19 cellular contexts compared by ENCODE assay signal in genomic region chr2:215974700-215975429, GRCh38. TPM values are rescaled to one million over a fixed set of nuclear protein-coding genes. Genes with fewer than 3 reads are reported as not detected.
DNase-seq lines count a peak whose midpoint lies in the region; TF ChIP-seq lines count a peak whose summit lies in the region.
"Had no signal": no experiment of that assay in that cellular context is flagged by ENCODE, and none has a peak within 500 bp of the region (broad histone marks: within the 10 kb centered on the region; RNA-seq: fewer than 3 reads in every experiment).

No MANE protein-coding gene starts in this region.

- H3K23ac ChIP-seq in mesenchymal stem cell (ENCODE audit: low read length in 2 of 2): no peak overlapping the region

- H2AFZ ChIP-seq in mammary epithelial cell (ENCODE audit: low read depth, low read length): no peak overlapping the region
- no peak overlapping the region for H2AFZ ChIP-seq in mesenchymal stem cell (ENCODE audit: low read depth, low read length)
- H2AFZ ChIP-seq: GM23248 had no signal

- no peak overlapping the region for H2BK15ac ChIP-seq in mesenchymal stem cell (ENCODE audit: low read depth, poor library complexity, severe bottlenecking)

- TF ChIP-seq POLR2A in breast epithelium (IDR thresholded peaks at IDR 0.05): no peak

- H3K9ac ChIP-seq in mammary epithelial cell (ENCODE audit: insufficient read depth, low read length): no peak overlapping the region
- H3K9ac ChIP-seq in mesenchymal stem cell (ENCODE audit: low read length): peak overlapping the region; percentile 35
- H3K9ac ChIP-seq: GM23248 had no signal

- no peaks in the 10 kb centered on the region for H3K9me3 Mint-ChIP-seq in immature natural killer cell

- no peak overlapping the region for H3K14ac ChIP-seq in mesenchymal stem cell (ENCODE audit: low read length in 2 of 2)

- H3K4me3 ChIP-seq in breast epithelium: no peak overlapping the region
- no peak overlapping the region for H3K4me3 ChIP-seq in mammary epithelial cell (replicated peaks in 1 of 3; ENCODE audit: insufficient read depth in 1 of 3, low read depth in 2 of 3, low read length in 3 of 3)
- H3K4me3 ChIP-seq in choroid plexus epithelial cell (ENCODE audit: low read depth, low read length): no peak overlapping the region
- peak overlapping the region in 1 of 2 experiments; percentile 39 for H3K4me3 ChIP-seq in mesenchymal stem cell (ENCODE audit: insufficient read depth in 1 of 2, low read depth in 1 of 2, low read length in 2 of 2)
- H3K4me3 ChIP-seq in effector memory CD4-positive, alpha-beta T cell (ENCODE audit: insufficient read depth, low read depth, low read length, poor library complexity, severe bottlenecking): no peak overlapping the region
- no peak overlapping the region for H3K4me3 ChIP-seq in dorsolateral prefrontal cortex
- H3K4me3 ChIP-seq: GM12878, GM23248, Peyer's patch had no signal

- peaks cover 0 to 8% of the 10 kb centered on the region in 2 donors for H3K4me1 ChIP-seq in breast epithelium
- H3K4me1 ChIP-seq in mammary epithelial cell (ENCODE audit: insufficient read depth, low read length): peaks cover 16% of the 10 kb centered on the region
- peaks cover 2% of the 10 kb centered on the region for H3K4me1 ChIP-seq in mesenchymal stem cell (ENCODE audit: control insufficient read depth, insufficient read depth, low read depth, low read length)
- no peaks in the 10 kb centered on the region for H3K4me1 ChIP-seq in effector memory CD4-positive, alpha-beta T cell (ENCODE audit: control insufficient read depth, insufficient read depth, low read length, poor library complexity, severe bottlenecking)
- H3K4me1 ChIP-seq: Caco-2 had no signal

- no peak overlapping the region for H3K4me3 Mint-ChIP-seq in immature natural killer cell
- H3K4me3 Mint-ChIP-seq: B cell; CD4-positive, CD25-positive, alpha-beta regulatory T cell had no signal

- H3K9me3 ChIP-seq in breast epithelium (no peaks in the 10 kb centered on the region), mammary epithelial cell (replicated peaks; ENCODE audit: insufficient read depth, low read length) (no peaks in the 10 kb centered on the region), mesenchymal stem cell (ENCODE audit: control insufficient read depth, low read length) (no peaks in the 10 kb centered on the region)
- H3K9me3 ChIP-seq in effector memory CD4-positive, alpha-beta T cell (ENCODE audit: control insufficient read depth, low read length): no peaks in the 10 kb centered on the region
- H3K9me3 ChIP-seq: Caco-2, Peyer's patch had no signal

- in situ Hi-C loops in mammary epithelial cell (cut with MboI; ENCODE audit: low sequenced_read_pairs in 2 of 2): no loop called here

- H3K79me2 ChIP-seq in mammary epithelial cell (ENCODE audit: insufficient read depth, low read length): peaks cover 50% of the 10 kb centered on the region

- dilution Hi-C loops in mammary epithelial cell (cut with HindIII; ENCODE audit: low sequenced_read_pairs): no loop called here

- no peak overlapping the region for H3K18ac ChIP-seq in mesenchymal stem cell (ENCODE audit: low read depth in 1 of 2, low read length in 2 of 2)

- H3K27ac Mint-ChIP-seq in immature natural killer cell: peak overlapping the region in 2 of 6 donors; percentile 32 to 80
- H3K27ac Mint-ChIP-seq: B cell had no signal

- H3K79me1 ChIP-seq in mesenchymal stem cell (replicated peaks; ENCODE audit: low read length, poor library complexity, severe bottlenecking): no peaks in the 10 kb centered on the region

- no peak overlapping the region for H2BK120ac ChIP-seq in mesenchymal stem cell (ENCODE audit: low read depth, low read length)

- H4K20me1 ChIP-seq in mammary epithelial cell (ENCODE audit: insufficient read depth, low read length): no peaks in the 10 kb centered on the region

- TF ChIP-seq CTCF in breast epithelium (IDR thresholded peaks at IDR 0.05) (no peak), mammary epithelial cell (conservative IDR thresholded peaks at IDR 0.05 in 1 of 2, IDR thresholded peaks at IDR 0.05 in 1 of 2; ENCODE audit: extremely low read depth in 1 of 2, insufficient read depth in 1 of 2, low read depth in 1 of 2, low read length in 2 of 2) (no peak), choroid plexus epithelial cell (conservative IDR thresholded peaks at IDR 0.05; ENCODE audit: low read depth, low read length) (no peak), dorsolateral prefrontal cortex (IDR thresholded peaks at IDR 0.05 in 54 of 56, conservative IDR thresholded peaks at IDR 0.05 in 2 of 56; ENCODE audit: low read depth in 1 of 56, partially characterized antibody in 56 of 56) (no peak)

- H3K36me3 Mint-ChIP-seq in immature natural killer cell: peaks cover 10 to 21% (median 18%) of the 10 kb centered on the region in 3 donors

- H4K91ac ChIP-seq in mesenchymal stem cell (ENCODE audit: low read length): no peak overlapping the region

- CTCF ChIA-PET in mammary epithelial cell (lab: Charles Lee; ENCODE audit: low non-redundant PET): no interaction called here

- WGBS in mammary epithelial cell (ENCODE audit: low coverage, missing lambda C conversion rate): 98% methylated on average over 2 of the region's 2 CpGs
- WGBS in mesenchymal stem cell: 85% methylated on average over 1 of the region's 2 CpGs

- H2BK12ac ChIP-seq in mesenchymal stem cell (ENCODE audit: low read length in 2 of 2): no peak overlapping the region

- DNase-seq in breast epithelium (ENCODE audit: low spot score in 2 of 2) (no peak), mammary epithelial cell (no peak), choroid plexus epithelial cell (ENCODE audit: low read depth) (peak; percentile 6), mesenchymal stem cell (no peak), cortex of kidney (lab: John Stamatoyannopoulos, UW) (no peak), immature natural killer cell (no peak), dorsolateral prefrontal cortex (no peak)
- DNase-seq in effector memory CD4-positive, alpha-beta T cell: no peak
- DNase-seq: CD4-positive, CD25-positive, alpha-beta regulatory T cell; KBM-7; NCI-H1105; NCI-H1694; NCI-H2081 treated with DMSO at 0.1 percent for 48 hours had no signal

- H4K8ac ChIP-seq in mesenchymal stem cell (ENCODE audit: low read length): no peak overlapping the region

- intact Hi-C loops in breast epithelium (cut with DNase I; ENCODE audit: low total_unique reads) (no loop called here), mammary epithelial cell (cut with micrococcal nuclease) (loop anchor here (2.0 kb wide), 1 partner anchor 38 kb away; the partner anchor contains the start of gene MREG), dorsolateral prefrontal cortex (cut with DNase I) (no loop called here)

- H3K4ac ChIP-seq in mesenchymal stem cell (ENCODE audit: low read depth in 1 of 2, low read length in 2 of 2): no peak overlapping the region

- no peak overlapping the region for H2BK5ac ChIP-seq in mesenchymal stem cell (ENCODE audit: low read depth, low read length, poor library complexity, severe bottlenecking)

- BruUV-seq in mammary epithelial cell (replicated peaks; lab: Mats Ljungman, UMichigan): no TSS peak

- H3K27me3 ChIP-seq in breast epithelium: no peaks in the 10 kb centered on the region
- no peaks in the 10 kb centered on the region for H3K27me3 ChIP-seq in mammary epithelial cell (ENCODE audit: insufficient read depth, low read length)
- peaks cover 0 to 23% of the 10 kb centered on the region in 2 experiments for H3K27me3 ChIP-seq in mesenchymal stem cell (ENCODE audit: control insufficient read depth in 1 of 2, insufficient read depth in 1 of 2, low read length in 2 of 2)
- no peaks in the 10 kb centered on the region for H3K27me3 ChIP-seq in effector memory CD4-positive, alpha-beta T cell (replicated peaks; ENCODE audit: control insufficient read depth, insufficient read depth, low read length, poor library complexity, severe bottlenecking)
- no peaks in the 10 kb centered on the region for H3K27me3 ChIP-seq in dorsolateral prefrontal cortex
- H3K27me3 ChIP-seq: Peyer's patch had no signal

- H3K4me2 ChIP-seq in mammary epithelial cell (ENCODE audit: insufficient read depth, low read depth, low read length) (no peak overlapping the region), mesenchymal stem cell (ENCODE audit: low read length, poor library complexity, severe bottlenecking) (no peak overlapping the region)

- no peaks in the 10 kb centered on the region for H3K36me3 ChIP-seq in breast epithelium
- no peaks in the 10 kb centered on the region for H3K36me3 ChIP-seq in mammary epithelial cell (ENCODE audit: insufficient read depth, low read length)
- no peaks in the 10 kb centered on the region for H3K36me3 ChIP-seq in mesenchymal stem cell (ENCODE audit: control insufficient read depth in 1 of 2, insufficient read depth in 2 of 2, low read depth in 1 of 2, low read length in 2 of 2)
- H3K36me3 ChIP-seq in effector memory CD4-positive, alpha-beta T cell (ENCODE audit: control insufficient read depth, insufficient read depth, low read length): no peaks in the 10 kb centered on the region
- H3K36me3 ChIP-seq: Peyer's patch had no signal

- H3K27me3 Mint-ChIP-seq in immature natural killer cell (ENCODE audit: low read depth in 3 of 3): no peaks in the 10 kb centered on the region
- H3K27me3 Mint-ChIP-seq: B cell; CD4-positive, CD25-positive, alpha-beta regulatory T cell had no signal

- no peak overlapping the region for H2AK5ac ChIP-seq in mesenchymal stem cell (ENCODE audit: low read length, severe bottlenecking)

- H3K4me1 Mint-ChIP-seq in immature natural killer cell: peaks cover 15 to 30% of the 10 kb centered on the region in 2 donors

- H3K27ac ChIP-seq in breast epithelium: peak overlapping the region; percentile 84 to 86
- H3K27ac ChIP-seq in mammary epithelial cell (ENCODE audit: insufficient read depth, low read depth, low read length): no peak overlapping the region
- H3K27ac ChIP-seq in mesenchymal stem cell (ENCODE audit: low read length, poor library complexity, severe bottlenecking): no peak overlapping the region
- H3K27ac ChIP-seq in effector memory CD4-positive, alpha-beta T cell (ENCODE audit: insufficient read depth, low read length, poor library complexity, severe bottlenecking): no peak overlapping the region
- peak overlapping the region in 13 of 59 donors; percentile 20 to 62 (median 47) for H3K27ac ChIP-seq in dorsolateral prefrontal cortex
- H3K27ac ChIP-seq: 22Rv1, GM23248 had no signal

RNA-seq across cellular contexts. Expression of gene MREG, which starts 38.5 kb away (rescaled TPM):
- total RNA-seq in breast epithelium (10 to 100 TPM in 2 of 3 donors, 1 to 10 TPM in 1; 3.8 to 30.1 (median 16.1) TPM), mammary epithelial cell (10 to 100 TPM; 20.7 to 29.5 TPM), dorsolateral prefrontal cortex (10 to 100 TPM in 111 of 120 experiments, 1 to 10 TPM in 9; 6.1 to 26.4 (median 14.7) TPM)
- polyA plus RNA-seq in mammary epithelial cell (14.1 TPM), immature natural killer cell (1 to 10 TPM in 2 of 3 donors, not detected in 1; 1.1 to 1.2 TPM)
- polyA minus RNA-seq in mammary epithelial cell: 9.7 TPM
- 1.2 TPM for polyA plus RNA-seq in mesenchymal stem cell (2013, experiment 1 of 2)
- 1.3 TPM for polyA plus RNA-seq in mesenchymal stem cell (2013, experiment 2 of 2)

Comparison
In these comparisons a context has a peak if more than half of its experiments do, and no peak if none do; other contexts are left out.
1. H3K27ac ChIP-seq: peak in breast epithelium (2 of 2); none in mammary epithelial cell (single experiment), mesenchymal stem cell (single experiment) and effector memory CD4-positive, alpha-beta T cell (single experiment).